8 cellular contexts compared by ENCODE assay signal in the genomic region with DNA sequence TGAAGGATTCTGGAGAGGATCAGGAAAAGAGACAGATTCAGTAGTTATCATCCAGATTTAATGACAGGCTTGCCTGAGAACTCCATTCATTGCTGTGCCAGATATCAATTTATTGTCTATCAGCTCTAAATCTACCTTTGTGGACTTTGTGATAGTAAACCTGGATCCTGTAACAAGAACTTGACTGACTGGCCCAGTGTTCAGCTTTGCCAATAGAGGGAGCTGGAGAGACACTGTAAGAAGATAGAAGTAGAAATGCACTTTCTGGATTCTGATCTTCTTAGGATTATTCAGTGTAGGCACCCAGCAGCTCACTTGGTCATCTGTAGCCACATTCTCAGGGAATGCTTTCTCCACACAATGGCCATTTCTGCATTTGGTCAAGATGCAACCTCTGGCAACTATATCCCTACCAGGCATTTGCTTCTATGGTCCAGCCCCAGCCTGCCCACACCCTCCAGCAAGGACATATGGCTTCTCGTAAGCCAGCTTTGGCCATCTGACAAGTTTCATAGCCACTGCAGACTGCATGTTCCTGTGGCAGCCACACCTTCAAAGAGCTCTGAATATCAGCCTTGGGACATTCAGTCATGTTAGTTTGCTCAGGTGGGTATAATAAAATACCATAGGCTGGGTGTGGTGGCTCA. TPM values are rescaled to one million over a fixed set of nuclear protein-coding genes. Genes with fewer than 3 reads are reported as not detected.
A peak's percentile ranks its signal among the peaks of the same experiment; 100 is the strongest.
DNase-seq lines count a peak whose midpoint lies in the region; ATAC-seq and TF ChIP-seq lines count a peak whose summit lies in the region.
"Had no signal": no experiment of that assay in that cellular context is flagged by ENCODE, and none has a peak within 500 bp of the region (broad histone marks: within the 10 kb centered on the region; RNA-seq: fewer than 3 reads in every experiment).

No MANE protein-coding gene starts in this region.

- in situ Hi-C loops in KBM-7 (cut with MboI; ENCODE audit: low pct_unique_long_range_greater_than_20kb, low sequenced_read_pairs): no loop called here

- peak; percentile 77 for ATAC-seq in GM21529 (IDR thresholded peaks at IDR 0.05; ENCODE audit: unreplicated experiment)

- H3K4me1 Mint-ChIP-seq in brain: peaks cover 6% of the 10 kb centered on the region

- no peaks in the 10 kb centered on the region for H3K9me3 Mint-ChIP-seq in brain

- no peak overlapping the region for H3K27ac Mint-ChIP-seq in brain

- peak overlapping the region in 1 of 5 experiments; percentile 62 for H3K4me3 Mint-ChIP-seq in brain

- no peak overlapping the region for H3K4me3 ChIP-seq in kidney epithelial cell (ENCODE audit: low read depth, low read length)

- DNase-seq in GM10266 (ENCODE audit: extremely low spot score): no peak
- peak; percentile 47 for DNase-seq in KBM-7
- DNase-seq in SHP77 (lab: John Stamatoyannopoulos, UW): peak; percentile 41 to 54
- DNase-seq in kidney epithelial cell (ENCODE audit: low read depth): no peak
- DNase-seq in stimulated activated naive CD4-positive, alpha-beta T cell treated with Interleukin-2 at 50 U/mL for 16 hours (lab: John Stamatoyannopoulos, UW): peak; percentile 21

- no peaks in the 10 kb centered on the region for H3K27me3 ChIP-seq in kidney epithelial cell (ENCODE audit: control insufficient read depth, insufficient read depth, low read length)

- TF ChIP-seq CTCF in GM10266 (IDR thresholded peaks at IDR 0.05; ENCODE audit: control insufficient read depth, insufficient read depth, low read depth, missing control alignments): peak; percentile 74
- peak; percentile 48 to 55 for TF ChIP-seq CTCF in brain (conservative IDR thresholded peaks at IDR 0.05)
- TF ChIP-seq CTCF in kidney epithelial cell (IDR thresholded peaks at IDR 0.05; ENCODE audit: insufficient read depth, low read length, poor library complexity, severe bottlenecking): peak; percentile 91

- peaks cover 27% of the 10 kb centered on the region for H3K27me3 Mint-ChIP-seq in brain

- no peaks in the 10 kb centered on the region for H3K36me3 ChIP-seq in kidney epithelial cell (ENCODE audit: control insufficient read depth, insufficient read depth, low read length)

- H3K36me3 Mint-ChIP-seq in brain: no peaks in the 10 kb centered on the region

RNA-seq across cellular contexts. Expression of gene SERPINB8, which starts 6.1 kb away (rescaled TPM):
- 3.4 TPM for polyA plus RNA-seq in brain (ENCODE audit: insufficient read depth, low read depth, low replicate concordance)
- 22.5 and 23.6 TPM in 2 replicates for total RNA-seq in kidney epithelial cell

RNA-seq across cellular contexts. Expression of gene HMSD, which starts 14.6 kb away (rescaled TPM):
- polyA plus RNA-seq in brain (ENCODE audit: insufficient read depth, low read depth, low replicate concordance): 5.3 TPM
- total RNA-seq in kidney epithelial cell: not detected in 2 replicates
- total RNA-seq: subcutaneous adipose tissue had no signal

RNA-seq across cellular contexts. Expression of gene SERPINB10, which starts 56.0 kb away (rescaled TPM):
- polyA plus RNA-seq in brain (ENCODE audit: insufficient read depth, low read depth, low replicate concordance): not detected
- not detected in 2 replicates for total RNA-seq in kidney epithelial cell
- total RNA-seq: subcutaneous adipose tissue had no signal

Comparison
In these comparisons a context has a peak if more than half of its experiments do, and no peak if none do; other contexts are left out.
1. DNase-seq: peak in KBM-7 (single experiment), SHP77 (2 of 2) and stimulated activated naive CD4-positive, alpha-beta T cell treated with Interleukin-2 at 50 U/mL for 16 hours (single experiment); none in GM10266 (single experiment) and kidney epithelial cell (single experiment).
2. Peak in every context shown above with its lines, with median percentiles within 50 percentile points of each other: CTCF ChIP-seq.